31 cellular contexts compared by ENCODE assay signal in the genomic region with DNA sequence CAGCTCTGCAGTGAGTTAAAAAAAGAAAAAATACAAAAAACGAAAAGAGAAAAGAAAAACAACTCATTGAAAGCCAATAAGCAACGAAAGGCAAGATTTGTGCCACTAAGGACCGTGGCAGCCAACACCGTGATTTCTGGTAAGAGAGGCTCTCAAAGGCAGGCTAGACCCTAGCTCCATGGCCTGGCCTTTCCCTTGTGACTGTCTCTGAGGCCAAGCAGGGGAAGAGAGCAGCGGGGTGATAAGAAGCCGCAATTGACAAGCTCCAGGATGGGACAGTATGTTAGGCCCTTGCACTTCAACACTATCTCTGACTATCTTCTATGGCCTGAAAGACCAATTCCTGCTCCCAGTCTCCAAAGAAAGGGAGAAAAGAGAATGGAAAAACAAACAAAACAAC. TPM values are rescaled to one million over a fixed set of nuclear protein-coding genes. Genes with fewer than 3 reads are reported as not detected.
"Had no signal": no experiment of that assay in that cellular context is flagged by ENCODE, and none has a peak within 500 bp of the region (broad histone marks: within the 10 kb centered on the region; RNA-seq: fewer than 3 reads in every experiment).

No MANE protein-coding gene starts in this region.

- H3K4me1 Mint-ChIP-seq: endodermal cell had no signal

- H3K36me3 Mint-ChIP-seq: immature natural killer cell; mesothelial cell of epicardium; naive thymus-derived CD4-positive, alpha-beta T cell; stimulated activated naive B cell treated with anti-CD40 and anti-IgM and Interleukin-4, amounts not matched to agents 10 μg/mL and 1 μg/mL and 100 μg/mL, for 72 hours had no signal

- H3K27ac Mint-ChIP-seq: dendritic cell treated with granulocyte-macrophage colony-stimulating factor and Interleukin-4, amounts not matched to agents 40 ng/mL and 50 ng/mL, for 4 days; endodermal cell; immature natural killer cell; mesothelial cell of epicardium; naive thymus-derived CD4-positive, alpha-beta T cell; nephron; stimulated activated naive CD8-positive, alpha-beta T cell treated with anti-CD3 and anti-CD28 coated beads, Interleukin-15, Interleukin-2, amounts not matched to agents 100 ng/mL and 50 ng/mL, for 24 hours had no signal

- DNase-seq: colonic mucosa; effector CD8-positive, alpha-beta T cell; endodermal cell; foreskin fibroblast; gastrocnemius medialis; heart right ventricle; hippocampal formation; immature natural killer cell; islet precursor cell; kidney glomerular epithelial cell; mesenchymal stem cell; mucosa of descending colon; naive thymus-derived CD4-positive, alpha-beta T cell; nucleus accumbens; psoas muscle; right lobe of liver; small intestine; stimulated activated CD4-positive, alpha-beta T cell treated with anti-CD3 and anti-CD28 coated beads, Interleukin-15, amount 100 ng/mL, for 24 hours; stimulated activated CD4-positive, alpha-beta T cell treated with anti-CD3 and anti-CD28 coated beads, Interleukin-2, amount 100 ng/mL, for 48 hours; stimulated activated naive B cell treated with anti-CD40 and anti-IgM and Interleukin-4, amounts not matched to agents 10 μg/mL and 1 μg/mL and 100 μg/mL, for 72 hours; transverse colon; upper lobe of right lung; uterus had no signal

- H3K9me3 ChIP-seq: colonic mucosa, gastrocnemius medialis, mucosa of descending colon, psoas muscle, right lobe of liver, suprapubic skin, transverse colon, upper lobe of right lung, uterus had no signal

- H3K4me3 ChIP-seq: colonic mucosa, gastrocnemius medialis, heart right ventricle, mucosa of descending colon, psoas muscle, right lobe of liver, suprapubic skin, transverse colon, upper lobe of right lung, uterus had no signal

- H3K36me3 ChIP-seq: colonic mucosa, gastrocnemius medialis, right lobe of liver, transverse colon, upper lobe of right lung, uterus had no signal

- H3K27ac ChIP-seq: colonic mucosa, epithelial cell of prostate, gastrocnemius medialis, psoas muscle, right lobe of liver, suprapubic skin, transverse colon, upper lobe of right lung, uterus had no signal

- H3K9me3 Mint-ChIP-seq: dendritic cell treated with granulocyte-macrophage colony-stimulating factor and Interleukin-4, amounts not matched to agents 40 ng/mL and 50 ng/mL, for 4 days; endodermal cell; immature natural killer cell; mesothelial cell of epicardium; naive thymus-derived CD4-positive, alpha-beta T cell; nephron; stimulated activated naive B cell treated with anti-CD40 and anti-IgM and Interleukin-4, amounts not matched to agents 10 μg/mL and 1 μg/mL and 100 μg/mL, for 72 hours; stimulated activated naive CD8-positive, alpha-beta T cell treated with anti-CD3 and anti-CD28 coated beads, Interleukin-15, Interleukin-2, amounts not matched to agents 100 ng/mL and 50 ng/mL, for 24 hours had no signal

- H3K27me3 ChIP-seq: colonic mucosa, gastrocnemius medialis, right lobe of liver, suprapubic skin, uterus had no signal

- ATAC-seq: esophagus mucosa; gastrocnemius medialis; mucosa of descending colon; naive thymus-derived CD4-positive, alpha-beta T cell; psoas muscle; right lobe of liver; stimulated activated naive B cell treated with anti-CD40 and anti-IgM and Interleukin-4, amounts not matched to agents 10 μg/mL and 1 μg/mL and 100 μg/mL, for 72 hours; upper lobe of right lung had no signal

- H3K4me3 Mint-ChIP-seq: dendritic cell treated with granulocyte-macrophage colony-stimulating factor and Interleukin-4, amounts not matched to agents 40 ng/mL and 50 ng/mL, for 4 days; endodermal cell; immature natural killer cell; mesothelial cell of epicardium; naive thymus-derived CD4-positive, alpha-beta T cell; nephron; stimulated activated naive B cell treated with anti-CD40 and anti-IgM and Interleukin-4, amounts not matched to agents 10 μg/mL and 1 μg/mL and 100 μg/mL, for 72 hours; stimulated activated naive CD8-positive, alpha-beta T cell treated with anti-CD3 and anti-CD28 coated beads, Interleukin-15, Interleukin-2, amounts not matched to agents 100 ng/mL and 50 ng/mL, for 24 hours had no signal

- H3K4me1 ChIP-seq: colonic mucosa, right lobe of liver, suprapubic skin, transverse colon, upper lobe of right lung, uterus had no signal

- H3K27me3 Mint-ChIP-seq: stimulated activated naive CD8-positive, alpha-beta T cell treated with anti-CD3 and anti-CD28 coated beads, Interleukin-15, Interleukin-2, amounts not matched to agents 100 ng/mL and 50 ng/mL, for 24 hours had no signal

RNA-seq across cellular contexts. Expression of gene APOD, which starts 12.4 kb away (rescaled TPM):
- total RNA-seq: endodermal cell, renal cortical epithelial cell had no signal
- polyA plus RNA-seq: immature natural killer cell; naive thymus-derived CD4-positive, alpha-beta T cell had no signal
